30 cellular contexts compared by ENCODE assay signal in the genomic region with DNA sequence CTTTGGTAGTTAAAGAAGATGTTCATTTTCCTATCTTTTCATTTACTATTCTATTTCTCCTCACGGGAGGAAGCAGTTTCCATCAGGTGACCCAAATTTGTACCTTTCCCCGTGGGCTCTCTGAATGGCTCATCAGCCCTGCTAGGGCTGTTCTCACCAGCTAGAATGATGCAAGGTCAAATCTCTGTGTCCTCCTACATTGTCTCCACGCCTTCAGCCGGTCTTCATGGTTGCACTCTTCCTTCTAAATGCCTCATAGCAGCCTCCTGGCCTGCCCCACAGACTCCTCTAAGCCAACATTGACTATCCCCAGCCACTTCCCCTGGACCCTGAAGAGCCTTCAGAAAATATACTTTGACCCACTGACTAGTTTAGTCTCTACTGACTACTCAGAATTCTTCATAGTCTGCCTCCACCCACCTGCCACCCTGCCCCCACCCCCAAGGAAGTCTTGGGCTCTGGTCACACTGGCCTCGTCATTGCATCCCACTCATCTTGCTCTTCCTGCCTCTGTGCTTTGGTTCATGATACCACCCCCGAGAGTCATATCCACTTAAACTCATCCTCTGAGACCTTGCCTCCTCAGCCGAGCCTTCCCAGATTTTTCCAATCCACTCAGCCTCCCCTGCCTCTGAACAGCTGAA. TPM values are rescaled to one million over a fixed set of nuclear protein-coding genes. Genes with fewer than 3 reads are reported as not detected.
DNase-seq lines count a peak whose midpoint lies in the region; ATAC-seq, FAIRE-seq and TF ChIP-seq lines count a peak whose summit lies in the region.
"Had no signal": no experiment of that assay in that cellular context is flagged by ENCODE, and none has a peak within 500 bp of the region (broad histone marks: within the 10 kb centered on the region; RNA-seq: fewer than 3 reads in every experiment).

No MANE protein-coding gene starts in this region.

- DNase-seq in natural killer cell treated with Interleukin-12 subunit alpha and Interleukin-12 subunit beta and Interleukin-15 and Interleukin-18, amount 100 ng/mL, for 72 hours (ENCODE audit: low spot score), result no peak
- DNase-seq in natural killer cell (no peak), islet precursor cell (peak; percentile 29), upper lobe of right lung (no peak), T-helper 9 cell (no peak), GM12892 (ENCODE audit: insufficient read length) (no peak), transverse colon (no peak)
- no peak for DNase-seq in activated CD8-positive, alpha-beta T cell treated with anti-CD3 and anti-CD28 coated beads, Interleukin-2, amount 10 ng/mL, durations not matched to agents 7 days and 5 days
- DNase-seq: activated CD4-positive, CD25-positive, alpha-beta regulatory T cell; activated naive CD4-positive, alpha-beta T cell treated with anti-CD3 and anti-CD28 coated beads, Interleukin-2, amount 10 ng/mL, durations not matched to agents 7 days and 5 days; aorta; EL; HFFc6; hypothalamus; IMR-90; midbrain; naive thymus-derived CD8-positive, alpha-beta T cell; NCI-H1105 treated with DMSO at 0.1 percent for 48 hours; NCI-H446 treated with DMSO at 0.1 percent for 48 hours; pancreas; PC-3; Right ventricle myocardium superior; stimulated activated CD4-positive, alpha-beta T cell treated with anti-CD3 and anti-CD28 coated beads, Interleukin-2, amount 100 ng/mL, for 48 hours; stimulated activated naive CD4-positive, alpha-beta T cell treated with Interleukin-2 at 50 U/mL for 16 hours had no signal

- H3K9me3 ChIP-seq in upper lobe of right lung (no peaks in the 10 kb centered on the region), transverse colon (no peaks in the 10 kb centered on the region)
- H3K9me3 ChIP-seq: gastroesophageal sphincter, pancreas, right atrium auricular region, tibial artery had no signal

- H3K36me3 ChIP-seq in upper lobe of right lung (no peaks in the 10 kb centered on the region), transverse colon (no peaks in the 10 kb centered on the region)
- H3K36me3 ChIP-seq: cardiac muscle cell, gastroesophageal sphincter, pancreas, right atrium auricular region, tibial artery had no signal

- peak; percentile 44 to 69 for ATAC-seq in natural killer cell treated with Interleukin-12 subunit alpha and Interleukin-12 subunit beta and Interleukin-15 and Interleukin-18, amount 100 ng/mL, for 72 hours
- ATAC-seq in natural killer cell (no peak), upper lobe of right lung (peak; percentile 67)
- ATAC-seq in activated CD8-positive, alpha-beta T cell treated with anti-CD3 and anti-CD28 coated beads, Interleukin-2, amount 10 ng/mL, durations not matched to agents 7 days and 5 days, result no peak
- ATAC-seq: gastroesophageal sphincter; naive thymus-derived CD8-positive, alpha-beta T cell; PC-3 had no signal

- 81% methylated on average over 2 to 7 of the region's 7 CpGs for WGBS in transverse colon (ENCODE audit: low coverage in 1 of 2), 2 donors

- peak overlapping the region in 1 of 2 donors; percentile 42 for H3K27ac Mint-ChIP-seq in natural killer cell treated with Interleukin-12 subunit alpha and Interleukin-12 subunit beta and Interleukin-15 and Interleukin-18, amount 100 ng/mL, for 72 hours
- H3K27ac Mint-ChIP-seq in natural killer cell, result peak overlapping the region in 1 of 2 donors; percentile 7
- H3K27ac Mint-ChIP-seq in activated CD8-positive, alpha-beta T cell treated with anti-CD3 and anti-CD28 coated beads, Interleukin-2, amount 10 ng/mL, durations not matched to agents 7 days and 5 days, result peak overlapping the region; percentile 33
- H3K27ac Mint-ChIP-seq: activated naive CD4-positive, alpha-beta T cell treated with anti-CD3 and anti-CD28 coated beads, Interleukin-2, amount 10 ng/mL, durations not matched to agents 7 days and 5 days; HFFc6 had no signal

- H3K4me3 Mint-ChIP-seq in natural killer cell treated with Interleukin-12 subunit alpha and Interleukin-12 subunit beta and Interleukin-15 and Interleukin-18, amount 100 ng/mL, for 72 hours, result peak overlapping the region; percentile 6
- no peak overlapping the region for H3K4me3 Mint-ChIP-seq in natural killer cell
- H3K4me3 Mint-ChIP-seq in activated CD8-positive, alpha-beta T cell treated with anti-CD3 and anti-CD28 coated beads, Interleukin-2, amount 10 ng/mL, durations not matched to agents 7 days and 5 days, result no peak overlapping the region
- H3K4me3 Mint-ChIP-seq: activated naive CD4-positive, alpha-beta T cell treated with anti-CD3 and anti-CD28 coated beads, Interleukin-2, amount 10 ng/mL, durations not matched to agents 7 days and 5 days; HFFc6; naive thymus-derived CD8-positive, alpha-beta T cell had no signal

- H3K27ac ChIP-seq in upper lobe of right lung (no peak overlapping the region), transverse colon (no peak overlapping the region)
- H3K27ac ChIP-seq: cardiac muscle cell, gastroesophageal sphincter, pancreas, right atrium auricular region, tibial artery had no signal

- H3K4me3 ChIP-seq in upper lobe of right lung (no peak overlapping the region), transverse colon (no peak overlapping the region)
- H3K4me3 ChIP-seq: cardiac muscle cell, gastroesophageal sphincter, pancreas, right atrium auricular region, tibial artery had no signal

- CTCF ChIA-PET in activated CD8-positive, alpha-beta T cell treated with anti-CD3 and anti-CD28 coated beads, Interleukin-2, amount 10 ng/mL, durations not matched to agents 7 days and 5 days (lab: Charles Lee), result interaction anchor here (0.6 to 1.1 kb wide), 2 partner anchors 13 to 38 kb away, joined by 3 read pairs; no protein-coding TSS in a partner anchor

- H3K9me3 Mint-ChIP-seq in natural killer cell treated with Interleukin-12 subunit alpha and Interleukin-12 subunit beta and Interleukin-15 and Interleukin-18, amount 100 ng/mL, for 72 hours, result no peaks in the 10 kb centered on the region
- H3K9me3 Mint-ChIP-seq in natural killer cell, result no peaks in the 10 kb centered on the region
- no peaks in the 10 kb centered on the region for H3K9me3 Mint-ChIP-seq in activated CD8-positive, alpha-beta T cell treated with anti-CD3 and anti-CD28 coated beads, Interleukin-2, amount 10 ng/mL, durations not matched to agents 7 days and 5 days (ENCODE audit: insufficient read depth)
- H3K9me3 Mint-ChIP-seq: activated naive CD4-positive, alpha-beta T cell treated with anti-CD3 and anti-CD28 coated beads, Interleukin-2, amount 10 ng/mL, durations not matched to agents 7 days and 5 days; CD14-positive monocyte; HFFc6; naive thymus-derived CD8-positive, alpha-beta T cell had no signal

- H3K4me1 Mint-ChIP-seq in natural killer cell treated with Interleukin-12 subunit alpha and Interleukin-12 subunit beta and Interleukin-15 and Interleukin-18, amount 100 ng/mL, for 72 hours (ENCODE audit: low read depth in 2 of 2), result peaks cover 10 to 13% of the 10 kb centered on the region in 2 donors
- peaks cover 11 to 12% of the 10 kb centered on the region in 2 donors for H3K4me1 Mint-ChIP-seq in natural killer cell
- H3K4me1 Mint-ChIP-seq in activated CD8-positive, alpha-beta T cell treated with anti-CD3 and anti-CD28 coated beads, Interleukin-2, amount 10 ng/mL, durations not matched to agents 7 days and 5 days (ENCODE audit: low read depth), result peaks cover 19% of the 10 kb centered on the region

- TF ChIP-seq EP300 in transverse colon (IDR thresholded peaks at IDR 0.05; ENCODE audit: low read depth), result no peak

- POLR2A ChIA-PET in activated CD8-positive, alpha-beta T cell treated with anti-CD3 and anti-CD28 coated beads, Interleukin-2, amount 10 ng/mL, durations not matched to agents 7 days and 5 days (lab: Charles Lee), result interaction anchor here (0.8 kb wide), 1 partner anchor 178 kb away, joined by 4 read pairs; no protein-coding TSS in a partner anchor

- intact Hi-C loops in natural killer cell (cut with micrococcal nuclease), result no loop called here
- intact Hi-C loops in upper lobe of right lung (cut with DNase I), result no loop called here
- intact Hi-C loops in transverse colon (cut with DNase I; ENCODE audit: low total_unique reads), result no loop called here

- no peaks in the 10 kb centered on the region for H3K36me3 Mint-ChIP-seq in natural killer cell treated with Interleukin-12 subunit alpha and Interleukin-12 subunit beta and Interleukin-15 and Interleukin-18, amount 100 ng/mL, for 72 hours
- H3K36me3 Mint-ChIP-seq in natural killer cell, result no peaks in the 10 kb centered on the region
- no peaks in the 10 kb centered on the region for H3K36me3 Mint-ChIP-seq in activated CD8-positive, alpha-beta T cell treated with anti-CD3 and anti-CD28 coated beads, Interleukin-2, amount 10 ng/mL, durations not matched to agents 7 days and 5 days (ENCODE audit: low read depth)
- H3K36me3 Mint-ChIP-seq: activated naive CD4-positive, alpha-beta T cell treated with anti-CD3 and anti-CD28 coated beads, Interleukin-2, amount 10 ng/mL, durations not matched to agents 7 days and 5 days; naive thymus-derived CD8-positive, alpha-beta T cell had no signal

- no peak for FAIRE-seq in GM12892 (lab: Jason Lieb, UNC)
- FAIRE-seq: endometrium, pancreas had no signal

- no peak for TF ChIP-seq CTCF in natural killer cell (IDR thresholded peaks at IDR 0.05)
- TF ChIP-seq CTCF in upper lobe of right lung (IDR thresholded peaks at IDR 0.05), result no peak
- no peak for TF ChIP-seq CTCF in transverse colon (IDR thresholded peaks at IDR 0.05)

- TF ChIP-seq POLR2A in GM12892 (IDR thresholded peaks at IDR 0.05; ENCODE audit: low read depth, low read length) (no peak), transverse colon (IDR thresholded peaks at IDR 0.05) (no peak)

- peaks cover 0 to 6% of the 10 kb centered on the region in 2 donors for H3K27me3 Mint-ChIP-seq in natural killer cell treated with Interleukin-12 subunit alpha and Interleukin-12 subunit beta and Interleukin-15 and Interleukin-18, amount 100 ng/mL, for 72 hours
- peaks cover 2 to 6% of the 10 kb centered on the region in 2 donors for H3K27me3 Mint-ChIP-seq in natural killer cell (ENCODE audit: low read depth in 2 of 2)
- H3K27me3 Mint-ChIP-seq in activated CD8-positive, alpha-beta T cell treated with anti-CD3 and anti-CD28 coated beads, Interleukin-2, amount 10 ng/mL, durations not matched to agents 7 days and 5 days (ENCODE audit: low read depth), result peaks cover 8% of the 10 kb centered on the region
- H3K27me3 Mint-ChIP-seq: naive thymus-derived CD8-positive, alpha-beta T cell had no signal

- in situ Hi-C loops in transverse colon (cut with MboI; ENCODE audit: low pct_ligation_motif_present in 1 of 4, low pct_unique_long_range_greater_than_20kb in 1 of 4, low sequenced_read_pairs in 3 of 4), result no loop called here

- H3K4me1 ChIP-seq in upper lobe of right lung (peaks cover 5% of the 10 kb centered on the region), transverse colon (no peaks in the 10 kb centered on the region)
- H3K4me1 ChIP-seq: gastroesophageal sphincter, pancreas had no signal

- H3K27me3 ChIP-seq in upper lobe of right lung (no peaks in the 10 kb centered on the region), transverse colon (peaks cover under 1% of the 10 kb centered on the region)
- H3K27me3 ChIP-seq: gastroesophageal sphincter, pancreas, right atrium auricular region, tibial artery had no signal

RNA-seq across cellular contexts. Expression of a gene that starts 9.6 kb away (rescaled TPM):
- 1 to 10 TPM; 1.3 to 4.5 TPM for total RNA-seq in natural killer cell treated with Interleukin-12 subunit alpha and Interleukin-12 subunit beta and Interleukin-15 and Interleukin-18, amount 100 ng/mL, for 72 hours
- total RNA-seq in natural killer cell (1 to 10 TPM; 1.4 to 2.4 (median 1.7) TPM), upper lobe of right lung (2.7 TPM), transverse colon (under 1 TPM; 0.41 to 0.75 (median 0.62) TPM)
- total RNA-seq in activated CD8-positive, alpha-beta T cell treated with anti-CD3 and anti-CD28 coated beads, Interleukin-2, amount 10 ng/mL, durations not matched to agents 7 days and 5 days, result 1 to 10 TPM; 3.2 to 3.4 TPM
- 0.06 TPM for polyA plus RNA-seq in GM12892 (2012; ENCODE audit: missing spikeins)

RNA-seq across cellular contexts. Expression of a gene that starts 48.1 kb away (rescaled TPM):
- total RNA-seq in natural killer cell treated with Interleukin-12 subunit alpha and Interleukin-12 subunit beta and Interleukin-15 and Interleukin-18, amount 100 ng/mL, for 72 hours, result 100 to 1,000 TPM in 1 of 2 donors, 10 to 100 TPM in 1; 84.8 to 106 TPM
- total RNA-seq in natural killer cell (10 to 100 TPM; 48.0 to 57.7 (median 49.3) TPM), upper lobe of right lung (60.8 TPM), transverse colon (10 to 100 TPM; 21.3 to 37.8 (median 26.9) TPM)
- total RNA-seq in activated CD8-positive, alpha-beta T cell treated with anti-CD3 and anti-CD28 coated beads, Interleukin-2, amount 10 ng/mL, durations not matched to agents 7 days and 5 days, result 100 to 1,000 TPM; 224 to 225 TPM
- 9.3 TPM for polyA plus RNA-seq in GM12892 (2012; ENCODE audit: missing spikeins)

RNA-seq across cellular contexts. Expression of a gene that starts 53.5 kb away (rescaled TPM):
- total RNA-seq in natural killer cell treated with Interleukin-12 subunit alpha and Interleukin-12 subunit beta and Interleukin-15 and Interleukin-18, amount 100 ng/mL, for 72 hours, result 100 to 1,000 TPM; 146 to 151 TPM
- 10 to 100 TPM in 2 of 3 donors, 1 to 10 TPM in 1; 2.4 to 23.6 (median 11.3) TPM for total RNA-seq in natural killer cell
- 100 to 1,000 TPM; 380 to 394 TPM for total RNA-seq in activated CD8-positive, alpha-beta T cell treated with anti-CD3 and anti-CD28 coated beads, Interleukin-2, amount 10 ng/mL, durations not matched to agents 7 days and 5 days
- 71.6 TPM for total RNA-seq in upper lobe of right lung
- 1.3 TPM for polyA plus RNA-seq in GM12892 (2012; ENCODE audit: missing spikeins)
- 10 to 100 TPM in 2 of 4 donors, 1 to 10 TPM in 2; 3.0 to 15.9 (median 9.2) TPM for total RNA-seq in transverse colon

Comparison
In these comparisons a context has a peak if more than half of its experiments do, and no peak if none do; other contexts are left out.
1. ATAC-seq: peak in natural killer cell treated with Interleukin-12 subunit alpha and Interleukin-12 subunit beta and Interleukin-15 and Interleukin-18, amount 100 ng/mL, for 72 hours (2 of 2) and upper lobe of right lung (single experiment); none in natural killer cell (0 of 3) and activated CD8-positive, alpha-beta T cell treated with anti-CD3 and anti-CD28 coated beads, Interleukin-2, amount 10 ng/mL, durations not matched to agents 7 days and 5 days (single experiment).